9 cellular contexts compared by ENCODE assay signal in the genomic region with DNA sequence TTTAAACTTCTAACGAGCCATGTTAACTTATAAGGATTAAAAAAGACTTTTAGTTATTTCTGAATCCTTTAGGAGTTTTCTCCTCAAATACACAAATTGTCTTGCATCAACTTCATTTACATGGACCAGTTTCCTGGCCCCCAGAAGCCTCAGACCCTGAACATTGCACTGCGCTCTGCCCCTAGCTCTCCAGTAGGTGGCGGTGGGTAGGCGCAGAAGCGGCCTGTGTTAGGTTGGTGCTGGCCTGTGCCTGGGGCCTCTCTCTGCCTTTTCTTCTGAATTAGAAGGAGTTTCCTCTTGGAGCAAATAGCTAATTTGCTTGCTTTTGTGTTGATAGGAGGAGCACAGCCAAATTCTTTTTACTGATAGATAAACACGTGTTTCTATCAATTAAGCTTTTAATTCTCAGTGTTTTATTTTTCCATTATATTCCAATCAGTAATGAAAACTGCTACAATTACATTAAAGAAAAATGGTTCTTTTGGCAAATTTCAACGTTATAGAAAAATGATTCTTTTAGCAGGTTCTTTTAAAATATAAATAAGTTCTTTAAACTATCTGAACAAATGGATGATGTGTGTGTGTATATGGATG. TPM values are rescaled to one million over a fixed set of nuclear protein-coding genes. Genes with fewer than 3 reads are reported as not detected.
DNase-seq lines count a peak whose midpoint lies in the region; ATAC-seq and TF ChIP-seq lines count a peak whose summit lies in the region.
"Had no signal": no experiment of that assay in that cellular context is flagged by ENCODE, and none has a peak within 500 bp of the region (broad histone marks: within the 10 kb centered on the region; RNA-seq: fewer than 3 reads in every experiment).

No MANE protein-coding gene starts in this region.

- DNase-seq in NK-92 treated with Interleukin-12 subunit alpha and Interleukin-12 subunit beta, amount 100 ng/mL, for 24 hours (lab: John Stamatoyannopoulos, UW): peak; percentile 17
- DNase-seq in NK-92 (lab: John Stamatoyannopoulos, UW; ENCODE audit: unreplicated experiment): no peak
- DNase-seq in NCI-H1436 (lab: John Stamatoyannopoulos, UW): peak; percentile 70
- DNase-seq in T follicular helper cell (ENCODE audit: low read depth): peak; percentile 10
- DNase-seq in amniotic stem cell (lab: John Stamatoyannopoulos, UW): peak; percentile 56
- no peak for DNase-seq in right atrium auricular region (ENCODE audit: low spot score)
- peak; percentile 29 for DNase-seq in retinal pigment epithelial cell (ENCODE audit: low read depth)

- no peaks in the 10 kb centered on the region for H3K27me3 ChIP-seq in right atrium auricular region
- H3K27me3 ChIP-seq: BLaER1 had no signal

- no peaks in the 10 kb centered on the region for H3K4me1 ChIP-seq in right atrium auricular region

- H3K9me3 ChIP-seq in right atrium auricular region: no peaks in the 10 kb centered on the region
- H3K9me3 ChIP-seq: BLaER1 had no signal

- H3K4me3 ChIP-seq in right atrium auricular region (no peak overlapping the region), retinal pigment epithelial cell (ENCODE audit: low read length) (no peak overlapping the region)
- H3K4me3 ChIP-seq: BLaER1 had no signal

- no peak overlapping the region for H3K27ac ChIP-seq in right atrium auricular region
- H3K27ac ChIP-seq: BLaER1 had no signal

- TF ChIP-seq CTCF in right atrium auricular region (IDR thresholded peaks at IDR 0.05) (peak; percentile 50 to 88), retinal pigment epithelial cell (conservative IDR thresholded peaks at IDR 0.05; ENCODE audit: low read depth, low read length) (peak; percentile 99)

- H3K36me3 ChIP-seq in right atrium auricular region: no peaks in the 10 kb centered on the region
- H3K36me3 ChIP-seq: BLaER1 had no signal

- peak; percentile 94 for ATAC-seq in HG02852 (IDR thresholded peaks at IDR 0.05; ENCODE audit: unreplicated experiment)

RNA-seq across cellular contexts. Expression of a gene that starts 44.4 kb away (rescaled TPM):
- total RNA-seq in right atrium auricular region: 10 to 100 TPM; 15.5 to 16.9 TPM

Comparison
In these comparisons a context has a peak if more than half of its experiments do, and no peak if none do; other contexts are left out.
1. DNase-seq: peak in NK-92 treated with Interleukin-12 subunit alpha and Interleukin-12 subunit beta, amount 100 ng/mL, for 24 hours (single experiment), NCI-H1436 (single experiment), T follicular helper cell (single experiment), amniotic stem cell (single experiment) and retinal pigment epithelial cell (single experiment); none in NK-92 (single experiment) and right atrium auricular region (single experiment).